23 cellular contexts compared by ENCODE assay signal in genomic region chr18:45498270-45498625, GRCh38.
"Had no signal": no experiment of that assay in that cellular context is flagged by ENCODE, and none has a peak within 500 bp of the region (broad histone marks: within the 10 kb centered on the region; RNA-seq: fewer than 3 reads in every experiment).

No MANE protein-coding gene starts in this region.

- H3K27me3 ChIP-seq: colonic mucosa, dorsolateral prefrontal cortex, esophagus muscularis mucosa, esophagus squamous epithelium, gastroesophageal sphincter, heart left ventricle, heart right ventricle had no signal

- H3K27ac ChIP-seq: colonic mucosa, coronary artery, dorsolateral prefrontal cortex, epithelial cell of prostate, esophagus muscularis mucosa, esophagus squamous epithelium, foreskin keratinocyte, gastroesophageal sphincter, heart left ventricle, heart right ventricle had no signal

- H3K36me3 ChIP-seq: colonic mucosa, esophagus muscularis mucosa, esophagus squamous epithelium, gastroesophageal sphincter, heart left ventricle, heart right ventricle had no signal

- H3K4me3 ChIP-seq: colonic mucosa, coronary artery, dorsolateral prefrontal cortex, esophagus muscularis mucosa, esophagus squamous epithelium, gastroesophageal sphincter, heart left ventricle, heart right ventricle had no signal

- ATAC-seq: effector memory CD8-positive, alpha-beta T cell; esophagus mucosa; foreskin keratinocyte; gastroesophageal sphincter; heart left ventricle; heart right ventricle had no signal

- DNase-seq: colonic mucosa; cortex of kidney; dermis blood vessel endothelial cell; dorsolateral prefrontal cortex; effector CD4-positive, alpha-beta T cell; effector CD8-positive, alpha-beta T cell; effector memory CD4-positive, alpha-beta T cell; effector memory CD8-positive, alpha-beta T cell; endodermal cell; erythroblast; esophagus squamous epithelium; foreskin fibroblast; foreskin keratinocyte; foreskin melanocyte; glutamatergic neuron; head of caudate nucleus; heart left ventricle; heart right ventricle had no signal

- H3K9me3 ChIP-seq: colonic mucosa, esophagus muscularis mucosa, esophagus squamous epithelium, gastroesophageal sphincter, heart left ventricle, heart right ventricle had no signal

- H3K4me1 ChIP-seq: colonic mucosa, esophagus squamous epithelium had no signal
